1 cellular context compared by ENCODE assay signal in genomic region chr15:67077641-67078215, GRCh38.
TF ChIP-seq lines count a peak whose summit lies in the region.

No MANE protein-coding gene starts in this region.

TF ChIP-seq in GM23338, 12 proteins besides CTCF, POLR2A, EP300 and RAD21 (continued from another document):
- no peak for TF ChIP-seq REST (IDR thresholded peaks at IDR 0.05; ENCODE audit: unreplicated experiment)
- no peak for TF ChIP-seq EZH2 (IDR thresholded peaks at IDR 0.05; ENCODE audit: low read depth, unreplicated experiment)
- TF ChIP-seq CREB1 (CRISPR knock-in tag; IDR thresholded peaks at IDR 0.05; ENCODE audit: low read depth), result no peak
- TF ChIP-seq STAT1 (IDR thresholded peaks at IDR 0.05; ENCODE audit: unreplicated experiment), result no peak
- no peak for TF ChIP-seq ZNF331 (CRISPR knock-in tag; IDR thresholded peaks at IDR 0.05; ENCODE audit: low read depth)
- no peak for TF ChIP-seq JUNB (IDR thresholded peaks at IDR 0.05; ENCODE audit: unreplicated experiment)
- TF ChIP-seq NANOG (IDR thresholded peaks at IDR 0.05; ENCODE audit: borderline replicate concordance), result no peak
- TF ChIP-seq EZH2phosphoT487 (IDR thresholded peaks at IDR 0.05; ENCODE audit: unreplicated experiment), result no peak
